ENCODE assay signal across 1 cellular context in the genomic region with DNA sequence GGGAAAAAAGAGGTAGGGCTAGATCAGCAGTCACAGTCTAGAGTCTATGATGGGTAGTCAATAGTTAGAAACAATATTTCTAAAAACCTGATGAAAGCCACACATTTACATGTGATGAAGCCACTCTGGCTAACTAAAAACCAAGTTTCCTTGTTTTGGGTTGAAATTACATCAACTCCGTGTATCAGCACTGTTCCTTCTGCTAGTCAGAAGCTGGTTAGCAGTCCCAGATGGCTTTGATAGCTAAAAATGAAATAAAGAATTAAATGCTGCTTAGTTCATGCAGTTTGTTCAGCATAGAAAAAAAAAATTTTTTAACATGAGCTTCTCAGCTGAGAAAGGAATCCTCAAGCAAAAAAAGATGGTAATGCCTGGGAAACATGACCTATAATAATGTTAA.
TF ChIP-seq lines count a peak whose summit lies in the region.

No MANE protein-coding gene starts in this region.

TF ChIP-seq in SK-N-SH, 30 proteins besides CTCF, POLR2A, EP300 and RAD21 (continued from another document):
- TF ChIP-seq, protein P1, sequence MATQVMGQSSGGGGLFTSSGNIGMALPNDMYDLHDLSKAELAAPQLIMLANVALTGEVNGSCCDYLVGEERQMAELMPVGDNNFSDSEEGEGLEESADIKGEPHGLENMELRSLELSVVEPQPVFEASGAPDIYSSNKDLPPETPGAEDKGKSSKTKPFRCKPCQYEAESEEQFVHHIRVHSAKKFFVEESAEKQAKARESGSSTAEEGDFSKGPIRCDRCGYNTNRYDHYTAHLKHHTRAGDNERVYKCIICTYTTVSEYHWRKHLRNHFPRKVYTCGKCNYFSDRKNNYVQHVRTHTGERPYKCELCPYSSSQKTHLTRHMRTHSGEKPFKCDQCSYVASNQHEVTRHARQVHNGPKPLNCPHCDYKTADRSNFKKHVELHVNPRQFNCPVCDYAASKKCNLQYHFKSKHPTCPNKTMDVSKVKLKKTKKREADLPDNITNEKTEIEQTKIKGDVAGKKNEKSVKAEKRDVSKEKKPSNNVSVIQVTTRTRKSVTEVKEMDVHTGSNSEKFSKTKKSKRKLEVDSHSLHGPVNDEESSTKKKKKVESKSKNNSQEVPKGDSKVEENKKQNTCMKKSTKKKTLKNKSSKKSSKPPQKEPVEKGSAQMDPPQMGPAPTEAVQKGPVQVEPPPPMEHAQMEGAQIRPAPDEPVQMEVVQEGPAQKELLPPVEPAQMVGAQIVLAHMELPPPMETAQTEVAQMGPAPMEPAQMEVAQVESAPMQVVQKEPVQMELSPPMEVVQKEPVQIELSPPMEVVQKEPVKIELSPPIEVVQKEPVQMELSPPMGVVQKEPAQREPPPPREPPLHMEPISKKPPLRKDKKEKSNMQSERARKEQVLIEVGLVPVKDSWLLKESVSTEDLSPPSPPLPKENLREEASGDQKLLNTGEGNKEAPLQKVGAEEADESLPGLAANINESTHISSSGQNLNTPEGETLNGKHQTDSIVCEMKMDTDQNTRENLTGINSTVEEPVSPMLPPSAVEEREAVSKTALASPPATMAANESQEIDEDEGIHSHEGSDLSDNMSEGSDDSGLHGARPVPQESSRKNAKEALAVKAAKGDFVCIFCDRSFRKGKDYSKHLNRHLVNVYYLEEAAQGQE (IDR thresholded peaks at IDR 0.05; ENCODE audit: low read depth, low read length) = no peak
- TF ChIP-seq POLR2AphosphoS5 (IDR thresholded peaks at IDR 0.05; ENCODE audit: low read depth, low read length) = no peak
- TF ChIP-seq EZH2phosphoT487 (IDR thresholded peaks at IDR 0.05; ENCODE audit: borderline replicate concordance, low read depth) = no peak
- TF ChIP-seq YY1 (IDR thresholded peaks at IDR 0.05; ENCODE audit: low read depth) = no peak
